In the genomic region with DNA sequence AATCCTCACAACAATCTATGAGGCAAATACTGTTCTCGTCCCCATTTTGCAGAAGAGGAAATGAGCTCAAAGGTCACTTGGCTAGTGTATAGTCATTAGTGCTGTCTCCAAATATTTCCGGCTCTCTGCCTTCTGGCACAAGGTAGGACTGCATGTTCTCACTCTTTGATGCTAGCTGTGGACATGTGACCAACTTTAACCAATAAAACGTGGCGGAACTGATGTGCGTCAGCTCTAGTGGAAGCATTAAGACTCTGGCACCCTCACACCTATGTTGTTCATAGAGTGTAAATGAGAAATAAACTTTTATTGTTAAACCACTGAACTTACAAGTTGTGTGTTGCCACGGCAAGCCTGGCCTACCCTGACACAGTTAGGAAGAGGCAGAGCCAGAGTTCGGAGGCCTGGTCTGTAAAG, we compare ENCODE assay signal across 12 cellular contexts. TPM values are rescaled to one million over a fixed set of nuclear protein-coding genes. Genes with fewer than 3 reads are reported as not detected.
A peak's percentile ranks its signal among the peaks of the same experiment; 100 is the strongest.
DNase-seq lines count a peak whose midpoint lies in the region; ATAC-seq and TF ChIP-seq lines count a peak whose summit lies in the region.
"Had no signal": no experiment of that assay in that cellular context is flagged by ENCODE, and none has a peak within 500 bp of the region (broad histone marks: within the 10 kb centered on the region; RNA-seq: fewer than 3 reads in every experiment).

No MANE protein-coding gene starts in this region.

- TF ChIP-seq CTCF in right lobe of liver (IDR thresholded peaks at IDR 0.05): no peak
- no peak for TF ChIP-seq CTCF in tibial nerve (IDR thresholded peaks at IDR 0.05)

- DNase-seq in NOMO-1 treated with DMSO at 0.1 percent for 48 hours (lab: John Stamatoyannopoulos, UW; ENCODE audit: unreplicated experiment) (peak; percentile 92), right lobe of liver (peak in 1 of 3 donors; percentile 67), tibial nerve (ENCODE audit: low spot score in 2 of 2) (peak in 1 of 2 donors; percentile 50), NCI-H187 treated with DMSO at 0.1 percent for 48 hours (lab: John Stamatoyannopoulos, UW) (no peak)
- DNase-seq: activated CD4-positive, alpha-beta T cell treated with anti-CD3 and anti-CD28 coated beads for 1 hour; NCI-H226; SJCRH30; stimulated activated CD4-positive, alpha-beta T cell treated with anti-CD3 and anti-CD28 coated beads, Interleukin-4, amount 100 ng/mL, for 24 hours had no signal

- H3K27me3 ChIP-seq in right lobe of liver (no peaks in the 10 kb centered on the region), tibial nerve (no peaks in the 10 kb centered on the region)
- H3K27me3 ChIP-seq: cardiac muscle cell had no signal

- H3K36me3 ChIP-seq in right lobe of liver: no peaks in the 10 kb centered on the region
- no peaks in the 10 kb centered on the region for H3K36me3 ChIP-seq in tibial nerve
- H3K36me3 ChIP-seq: cardiac muscle cell, SJCRH30 had no signal

- intact Hi-C loops in right lobe of liver (cut with DNase I): no loop called here

- H3K9me3 ChIP-seq in right lobe of liver: no peaks in the 10 kb centered on the region
- H3K9me3 ChIP-seq in tibial nerve: no peaks in the 10 kb centered on the region
- H3K9me3 ChIP-seq: SJCRH30 had no signal

- 39% methylated on average over 6 of the region's 7 CpGs for whole genome bisulfite sequencing in right lobe of liver (ENCODE audit: insufficient coverage, low coverage, low lambda C conversion rate, missing lambda C conversion rate)
- WGBS in tibial nerve, 2 donors: 62 to 63% methylated on average over 7 of the region's 7 CpGs

- H3K4me3 ChIP-seq in right lobe of liver: no peak overlapping the region
- H3K4me3 ChIP-seq in tibial nerve: no peak overlapping the region
- H3K4me3 ChIP-seq: cardiac muscle cell, SJCRH30 had no signal

- peak; percentile 40 to 62 for TF ChIP-seq EP300 in tibial nerve (IDR thresholded peaks at IDR 0.05)

- H3K4me1 ChIP-seq in right lobe of liver (peaks cover 0 to 16% (median 1%) of the 10 kb centered on the region in 4 donors), tibial nerve (peaks cover 0 to 47% (median 21%) of the 10 kb centered on the region in 4 donors)

- ATAC-seq in right lobe of liver: peak; percentile 61 to 82 (median 74)
- ATAC-seq in HG03354 (IDR thresholded peaks at IDR 0.05; ENCODE audit: poor library complexity, severe bottlenecking, unreplicated experiment): no peak
- ATAC-seq in HG03139 (IDR thresholded peaks at IDR 0.05; ENCODE audit: unreplicated experiment): no peak

- TF ChIP-seq POLR2A in right lobe of liver (IDR thresholded peaks at IDR 0.05) (no peak), tibial nerve (IDR thresholded peaks at IDR 0.05) (no peak)

- H3K27ac ChIP-seq in cingulate gyrus (ENCODE audit: low read depth, low read length): peak overlapping the region; percentile 90
- H3K27ac ChIP-seq in right lobe of liver: peak overlapping the region in 2 of 3 donors; percentile 4 to 21
- peak overlapping the region in 3 of 4 donors; percentile 37 to 84 (median 79) for H3K27ac ChIP-seq in tibial nerve
- H3K27ac ChIP-seq: cardiac muscle cell, SJCRH30 had no signal

RNA-seq across cellular contexts. Expression of a gene that starts 5.0 kb away (rescaled TPM):
- 1 to 10 TPM in 4 of 6 experiments, under 1 TPM in 2; 0.75 to 4.4 (median 1.4) TPM for total RNA-seq in right lobe of liver
- 1 to 10 TPM in 3 of 4 donors, under 1 TPM in 1; 0.84 to 3.3 (median 2.6) TPM for total RNA-seq in tibial nerve

Comparison
In these comparisons a context has a peak if more than half of its experiments do, and no peak if none do; other contexts are left out.
1. H3K27ac ChIP-seq: peak in every context shown above with its lines; median percentile 90 in cingulate gyrus; 79 in tibial nerve; 12 in right lobe of liver.
2. ATAC-seq: peak in right lobe of liver (4 of 4); none in HG03354 (single experiment) and HG03139 (single experiment).